ENCODE assay signal across 18 cellular contexts in the genomic region with DNA sequence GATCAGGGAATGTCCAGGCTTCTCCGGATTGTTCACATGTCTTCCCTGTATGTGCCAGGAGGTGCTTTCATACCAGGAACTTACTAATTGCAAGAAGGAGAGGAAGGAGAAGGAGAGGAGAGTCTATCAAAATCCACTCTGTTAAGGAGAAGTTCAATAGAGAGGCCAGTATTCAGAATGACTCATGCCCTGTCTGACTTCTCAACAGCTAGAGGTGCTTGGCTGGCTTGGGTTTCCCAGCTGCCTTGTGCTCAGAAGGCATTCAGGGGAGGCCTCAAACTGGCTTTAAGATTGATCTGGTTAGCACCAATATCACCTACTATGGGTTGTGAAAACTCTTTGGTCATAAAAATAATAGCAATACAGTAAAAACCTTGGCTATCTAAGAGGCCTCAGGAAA.
A peak's percentile ranks its signal among the peaks of the same experiment; 100 is the strongest.
DNase-seq lines count a peak whose midpoint lies in the region; ATAC-seq and TF ChIP-seq lines count a peak whose summit lies in the region.
"Had no signal": no experiment of that assay in that cellular context is flagged by ENCODE, and none has a peak within 500 bp of the region (broad histone marks: within the 10 kb centered on the region; RNA-seq: fewer than 3 reads in every experiment).

No MANE protein-coding gene starts in this region.

- 77% methylated on average over 1 of the region's 1 CpG for WGBS in hepatocyte (ENCODE audit: low lambda C conversion rate, missing lambda C conversion rate)

- DNase-seq in stimulated activated CD4-positive, alpha-beta T cell treated with anti-CD3 and anti-CD28 coated beads, Interleukin-15, amount 100 ng/mL, for 24 hours: peak; percentile 4
- no peak for DNase-seq in stimulated activated CD4-positive, alpha-beta T cell treated with anti-CD3 and anti-CD28 coated beads, Interleukin-4, amount 100 ng/mL, for 4 hours
- peak; percentile 9 for DNase-seq in SW480 (ENCODE audit: low spot score)
- peak; percentile 29 for DNase-seq in hepatocyte (ENCODE audit: low spot score)
- DNase-seq in upper lobe of right lung: no peak
- no peak for DNase-seq in activated CD8-positive, alpha-beta memory T cell treated with anti-CD3 and anti-CD28 coated beads, Interleukin-2, amount 10 ng/mL, durations not matched to agents 7 days and 5 days
- no peak for DNase-seq in left ventricle myocardium inferior
- DNase-seq: ACHN; activated naive CD4-positive, alpha-beta T cell; aorta; gastrocnemius medialis; NCI-H1417 treated with DMSO at 0.1 percent for 48 hours; NCI-H524 treated with DMSO at 0.1 percent for 48 hours; SIG-M5 had no signal

- no peaks in the 10 kb centered on the region for H3K27me3 Mint-ChIP-seq in activated CD8-positive, alpha-beta memory T cell treated with anti-CD3 and anti-CD28 coated beads, Interleukin-2, amount 10 ng/mL, durations not matched to agents 7 days and 5 days

- H3K36me3 ChIP-seq in hepatocyte (replicated peaks; ENCODE audit: insufficient read depth, low read depth) (no peaks in the 10 kb centered on the region), upper lobe of right lung (no peaks in the 10 kb centered on the region), left ventricle myocardium inferior (no peaks in the 10 kb centered on the region)
- H3K36me3 ChIP-seq: gastrocnemius medialis, neural progenitor cell, thoracic aorta had no signal

- H3K9me3 ChIP-seq in hepatocyte (ENCODE audit: low read depth) (no peaks in the 10 kb centered on the region), upper lobe of right lung (no peaks in the 10 kb centered on the region), left ventricle myocardium inferior (replicated peaks) (no peaks in the 10 kb centered on the region)
- H3K9me3 ChIP-seq: gastrocnemius medialis, thoracic aorta had no signal

- H3K4me2 ChIP-seq in hepatocyte: no peak overlapping the region
- H3K4me2 ChIP-seq: neural progenitor cell had no signal

- H3K27me3 ChIP-seq in hepatocyte: no peaks in the 10 kb centered on the region
- H3K27me3 ChIP-seq in upper lobe of right lung: no peaks in the 10 kb centered on the region
- peaks cover 13% of the 10 kb centered on the region for H3K27me3 ChIP-seq in left ventricle myocardium inferior (ENCODE audit: low read depth)
- H3K27me3 ChIP-seq: gastrocnemius medialis had no signal

- TF ChIP-seq CTCF in hepatocyte (IDR thresholded peaks at IDR 0.05; ENCODE audit: poor library complexity) (no peak), upper lobe of right lung (IDR thresholded peaks at IDR 0.05) (no peak), left ventricle myocardium inferior (IDR thresholded peaks at IDR 0.05; ENCODE audit: borderline replicate concordance) (no peak)

- H4K20me1 ChIP-seq in hepatocyte (ENCODE audit: insufficient read depth, poor library complexity, severe bottlenecking): no peaks in the 10 kb centered on the region

- H3K4me1 ChIP-seq in hepatocyte (ENCODE audit: insufficient read depth): no peaks in the 10 kb centered on the region
- H3K4me1 ChIP-seq in upper lobe of right lung: no peaks in the 10 kb centered on the region
- H3K4me1 ChIP-seq in left ventricle myocardium inferior: no peaks in the 10 kb centered on the region
- H3K4me1 ChIP-seq: gastrocnemius medialis had no signal

- no peak overlapping the region for H2AFZ ChIP-seq in hepatocyte
- H2AFZ ChIP-seq: neural progenitor cell had no signal

- CTCF ChIA-PET in activated CD8-positive, alpha-beta memory T cell treated with anti-CD3 and anti-CD28 coated beads, Interleukin-2, amount 10 ng/mL, durations not matched to agents 7 days and 5 days (lab: Charles Lee): no interaction called here

- H3K36me3 Mint-ChIP-seq in activated CD8-positive, alpha-beta memory T cell treated with anti-CD3 and anti-CD28 coated beads, Interleukin-2, amount 10 ng/mL, durations not matched to agents 7 days and 5 days: no peaks in the 10 kb centered on the region
- H3K36me3 Mint-ChIP-seq: neural progenitor cell had no signal

- no peak overlapping the region for H3K27ac Mint-ChIP-seq in activated CD8-positive, alpha-beta memory T cell treated with anti-CD3 and anti-CD28 coated beads, Interleukin-2, amount 10 ng/mL, durations not matched to agents 7 days and 5 days
- H3K27ac Mint-ChIP-seq: neural progenitor cell had no signal

- no peaks in the 10 kb centered on the region for H3K4me1 Mint-ChIP-seq in activated CD8-positive, alpha-beta memory T cell treated with anti-CD3 and anti-CD28 coated beads, Interleukin-2, amount 10 ng/mL, durations not matched to agents 7 days and 5 days

- intact Hi-C loops in upper lobe of right lung (cut with DNase I): no loop called here
- intact Hi-C loops in left ventricle myocardium inferior (cut with micrococcal nuclease): no loop called here

- H3K4me3 Mint-ChIP-seq in activated CD8-positive, alpha-beta memory T cell treated with anti-CD3 and anti-CD28 coated beads, Interleukin-2, amount 10 ng/mL, durations not matched to agents 7 days and 5 days: no peak overlapping the region
- H3K4me3 Mint-ChIP-seq: neural progenitor cell had no signal

- H3K9me3 Mint-ChIP-seq in activated CD8-positive, alpha-beta memory T cell treated with anti-CD3 and anti-CD28 coated beads, Interleukin-2, amount 10 ng/mL, durations not matched to agents 7 days and 5 days (ENCODE audit: low read depth): no peaks in the 10 kb centered on the region
- H3K9me3 Mint-ChIP-seq: neural progenitor cell had no signal

- no peaks in the 10 kb centered on the region for H3K9me2 ChIP-seq in hepatocyte (replicated peaks; ENCODE audit: insufficient read depth)

- ATAC-seq in upper lobe of right lung (peak; percentile 28), GM18520 (IDR thresholded peaks at IDR 0.05; ENCODE audit: unreplicated experiment) (no peak)
- no peak for ATAC-seq in activated CD8-positive, alpha-beta memory T cell treated with anti-CD3 and anti-CD28 coated beads, Interleukin-2, amount 10 ng/mL, durations not matched to agents 7 days and 5 days
- ATAC-seq: gastrocnemius medialis had no signal

- no peak overlapping the region for H3K4me3 ChIP-seq in hepatocyte
- no peak overlapping the region for H3K4me3 ChIP-seq in upper lobe of right lung
- H3K4me3 ChIP-seq in left ventricle myocardium inferior: no peak overlapping the region
- H3K4me3 ChIP-seq: gastrocnemius medialis, neural progenitor cell, thoracic aorta had no signal

- no peaks in the 10 kb centered on the region for H3K79me2 ChIP-seq in hepatocyte

- H3K27ac ChIP-seq in hepatocyte: no peak overlapping the region
- no peak overlapping the region for H3K27ac ChIP-seq in upper lobe of right lung
- no peak overlapping the region for H3K27ac ChIP-seq in left ventricle myocardium inferior (replicated peaks)
- H3K27ac ChIP-seq: C4-2B, gastrocnemius medialis, neural progenitor cell, thoracic aorta had no signal

Comparison
In these comparisons a context has a peak if more than half of its experiments do, and no peak if none do; other contexts are left out.
1. DNase-seq: peak in stimulated activated CD4-positive, alpha-beta T cell treated with anti-CD3 and anti-CD28 coated beads, Interleukin-15, amount 100 ng/mL, for 24 hours (single experiment), SW480 (single experiment) and hepatocyte (single experiment); none in stimulated activated CD4-positive, alpha-beta T cell treated with anti-CD3 and anti-CD28 coated beads, Interleukin-4, amount 100 ng/mL, for 4 hours (0 of 2), upper lobe of right lung (single experiment), activated CD8-positive, alpha-beta memory T cell treated with anti-CD3 and anti-CD28 coated beads, Interleukin-2, amount 10 ng/mL, durations not matched to agents 7 days and 5 days (single experiment) and left ventricle myocardium inferior (single experiment).